In genomic region chr5:143044265-143044664, GRCh38 we compare ENCODE assay signal across 21 cellular contexts.
"Had no signal": no experiment of that assay in that cellular context is flagged by ENCODE, and none has a peak within 500 bp of the region (broad histone marks: within the 10 kb centered on the region; RNA-seq: fewer than 3 reads in every experiment).

No MANE protein-coding gene starts in this region.

- H3K9me3 Mint-ChIP-seq: activated CD4-positive, alpha-beta T cell treated with anti-CD3 and anti-CD28 coated beads, Interleukin-2, amount 10 ng/mL, durations not matched to agents 7 days and 5 days; activated naive CD4-positive, alpha-beta T cell treated with anti-CD3 and anti-CD28 coated beads, Interleukin-2, amount 50 U/mL, for 72 hours; activated T-helper 17 cell treated with anti-CD3 and anti-CD28 coated beads, Interleukin-2, amount 50 U/mL, for 72 hours; central memory CD8-positive, alpha-beta T cell had no signal

- H3K4me1 ChIP-seq: sigmoid colon had no signal

- H3K27ac ChIP-seq: sigmoid colon, thyroid gland had no signal

- H3K4me3 Mint-ChIP-seq: activated CD4-positive, alpha-beta T cell treated with anti-CD3 and anti-CD28 coated beads, Interleukin-2, amount 10 ng/mL, durations not matched to agents 7 days and 5 days; activated CD8-positive, alpha-beta T cell treated with anti-CD3 and anti-CD28 coated beads, Interleukin-2, amount 10 ng/mL, durations not matched to agents 7 days and 5 days; activated T-helper 17 cell treated with anti-CD3 and anti-CD28 coated beads, Interleukin-2, amount 50 U/mL, for 72 hours; central memory CD8-positive, alpha-beta T cell; T-helper 17 cell had no signal

- H3K27me3 ChIP-seq: dorsolateral prefrontal cortex, esophagus squamous epithelium, sigmoid colon, thyroid gland had no signal

- H3K9me3 ChIP-seq: esophagus squamous epithelium, mucosa of descending colon, sigmoid colon, thyroid gland had no signal

- H3K36me3 ChIP-seq: sigmoid colon had no signal

- H3K4me1 Mint-ChIP-seq: activated T-helper 17 cell treated with anti-CD3 and anti-CD28 coated beads, Interleukin-2, amount 50 U/mL, for 72 hours had no signal

- H3K27me3 Mint-ChIP-seq: activated CD4-positive, alpha-beta T cell treated with anti-CD3 and anti-CD28 coated beads, Interleukin-2, amount 10 ng/mL, durations not matched to agents 7 days and 5 days; activated T-helper 17 cell treated with anti-CD3 and anti-CD28 coated beads, Interleukin-2, amount 50 U/mL, for 72 hours; central memory CD8-positive, alpha-beta T cell; T-helper 17 cell had no signal

- H3K27ac Mint-ChIP-seq: activated CD4-positive, alpha-beta T cell treated with anti-CD3 and anti-CD28 coated beads, Interleukin-2, amount 10 ng/mL, durations not matched to agents 7 days and 5 days; activated CD8-positive, alpha-beta T cell treated with anti-CD3 and anti-CD28 coated beads, Interleukin-2, amount 10 ng/mL, durations not matched to agents 7 days and 5 days; activated naive CD4-positive, alpha-beta T cell treated with anti-CD3 and anti-CD28 coated beads, Interleukin-2, amount 50 U/mL, for 72 hours; activated T-helper 17 cell treated with anti-CD3 and anti-CD28 coated beads, Interleukin-2, amount 50 U/mL, for 72 hours; T-helper 17 cell had no signal

- H3K4me3 ChIP-seq: dorsolateral prefrontal cortex, esophagus squamous epithelium, mucosa of descending colon, sigmoid colon, thyroid gland had no signal

- DNase-seq: activated CD4-positive, alpha-beta T cell treated with anti-CD3 and anti-CD28 coated beads, Interleukin-2, amount 10 ng/mL, durations not matched to agents 7 days and 5 days; activated CD4-positive, CD25-positive, alpha-beta regulatory T cell treated with anti-CD3 and anti-CD28 coated beads, Interleukin-2, amount 50 U/mL, for 72 hours; activated CD8-positive, alpha-beta T cell treated with anti-CD3 and anti-CD28 coated beads, Interleukin-2, amount 10 ng/mL, durations not matched to agents 7 days and 5 days; activated T-cell treated with anti-CD3 and anti-CD28 coated beads, Interleukin-2, amount 50 U/mL, for 1 hour; dorsolateral prefrontal cortex; esophagus squamous epithelium; left colon; mesendoderm; mucosa of descending colon; occipital lobe; sigmoid colon; stimulated activated CD4-positive, alpha-beta T cell treated with anti-CD3 and anti-CD28 coated beads, Interleukin-2, amount 100 ng/mL, for 48 hours; stimulated activated CD8-positive, alpha-beta memory T cell treated with anti-CD3 and anti-CD28 coated beads, Interleukin-4, amount 100 ng/mL, for 48 hours; stimulated activated naive CD8-positive, alpha-beta T cell treated with anti-CD3 and anti-CD28 coated beads, Interleukin-15, Interleukin-2, amounts not matched to agents 100 U/mL and 50 U/mL, for 24 hours; substantia nigra; SW 1271; T-helper 17 cell; thyroid gland had no signal
